1 cellular context compared by ENCODE assay signal in the genomic region with DNA sequence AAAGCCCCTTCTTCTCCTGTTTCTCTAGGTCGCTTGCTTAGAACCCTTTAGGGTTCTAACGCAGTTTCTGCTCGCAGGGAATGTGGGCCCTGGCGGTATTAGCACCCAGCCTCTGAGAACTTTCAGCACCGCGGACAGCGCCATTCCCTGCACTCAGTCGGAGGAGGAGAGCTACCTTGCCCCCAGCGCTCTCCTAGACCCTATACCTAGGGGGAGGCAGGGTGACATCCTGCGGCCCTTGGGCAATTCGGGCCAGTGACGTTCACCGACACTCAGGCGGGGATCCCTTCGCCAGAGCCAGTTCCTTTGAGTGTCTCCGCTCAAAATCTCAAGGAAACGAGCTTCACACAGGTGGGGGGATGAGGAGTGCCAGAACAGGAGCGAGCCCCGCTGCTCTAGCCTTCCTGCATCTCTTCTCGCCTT.
A peak's percentile ranks its signal among the peaks of the same experiment; 100 is the strongest.
TF ChIP-seq lines count a peak whose summit lies in the region.

No MANE protein-coding gene starts in this region.

TF ChIP-seq in HepG2, 621 proteins besides CTCF, POLR2A, EP300 and RAD21 (continued from another document):
- TF ChIP-seq, protein P1, sequence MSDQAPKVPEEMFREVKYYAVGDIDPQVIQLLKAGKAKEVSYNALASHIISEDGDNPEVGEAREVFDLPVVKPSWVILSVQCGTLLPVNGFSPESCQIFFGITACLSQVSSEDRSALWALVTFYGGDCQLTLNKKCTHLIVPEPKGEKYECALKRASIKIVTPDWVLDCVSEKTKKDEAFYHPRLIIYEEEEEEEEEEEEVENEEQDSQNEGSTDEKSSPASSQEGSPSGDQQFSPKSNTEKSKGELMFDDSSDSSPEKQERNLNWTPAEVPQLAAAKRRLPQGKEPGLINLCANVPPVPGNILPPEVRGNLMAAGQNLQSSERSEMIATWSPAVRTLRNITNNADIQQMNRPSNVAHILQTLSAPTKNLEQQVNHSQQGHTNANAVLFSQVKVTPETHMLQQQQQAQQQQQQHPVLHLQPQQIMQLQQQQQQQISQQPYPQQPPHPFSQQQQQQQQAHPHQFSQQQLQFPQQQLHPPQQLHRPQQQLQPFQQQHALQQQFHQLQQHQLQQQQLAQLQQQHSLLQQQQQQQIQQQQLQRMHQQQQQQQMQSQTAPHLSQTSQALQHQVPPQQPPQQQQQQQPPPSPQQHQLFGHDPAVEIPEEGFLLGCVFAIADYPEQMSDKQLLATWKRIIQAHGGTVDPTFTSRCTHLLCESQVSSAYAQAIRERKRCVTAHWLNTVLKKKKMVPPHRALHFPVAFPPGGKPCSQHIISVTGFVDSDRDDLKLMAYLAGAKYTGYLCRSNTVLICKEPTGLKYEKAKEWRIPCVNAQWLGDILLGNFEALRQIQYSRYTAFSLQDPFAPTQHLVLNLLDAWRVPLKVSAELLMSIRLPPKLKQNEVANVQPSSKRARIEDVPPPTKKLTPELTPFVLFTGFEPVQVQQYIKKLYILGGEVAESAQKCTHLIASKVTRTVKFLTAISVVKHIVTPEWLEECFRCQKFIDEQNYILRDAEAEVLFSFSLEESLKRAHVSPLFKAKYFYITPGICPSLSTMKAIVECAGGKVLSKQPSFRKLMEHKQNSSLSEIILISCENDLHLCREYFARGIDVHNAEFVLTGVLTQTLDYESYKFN (CRISPR knock-in tag; conservative IDR thresholded peaks at IDR 0.05) = no peak
- TF ChIP-seq KLF15 (CRISPR knock-in tag; IDR thresholded peaks at IDR 0.05; ENCODE audit: borderline replicate concordance) (0 out of 2 replicates have a peak, but pooled peaks have one; percentile 74), ZNF430 (CRISPR knock-in tag; IDR thresholded peaks at IDR 0.05) (peak; percentile 75; the same call in 1 of the 2 replicates), CCDC6 (CRISPR knock-in tag; IDR thresholded peaks at IDR 0.05) (peak; percentile 54; the same call in 1 of the 2 replicates), NKX3-1 (CRISPR knock-in tag; IDR thresholded peaks at IDR 0.05) (peak; percentile 86), ZNF775 (CRISPR knock-in tag; IDR thresholded peaks at IDR 0.05; ENCODE audit: borderline replicate concordance) (no peak), ZNF556 (CRISPR knock-in tag; IDR thresholded peaks at IDR 0.05; ENCODE audit: borderline replicate concordance) (no peak), RBM22 (optimal IDR thresholded peaks at IDR 0.05; ENCODE audit: low read length) (no peak), AHR (CRISPR knock-in tag; IDR thresholded peaks at IDR 0.05) (0 out of 2 replicates have a peak, but pooled peaks have one; percentile 87)
- TF ChIP-seq, protein P2, sequence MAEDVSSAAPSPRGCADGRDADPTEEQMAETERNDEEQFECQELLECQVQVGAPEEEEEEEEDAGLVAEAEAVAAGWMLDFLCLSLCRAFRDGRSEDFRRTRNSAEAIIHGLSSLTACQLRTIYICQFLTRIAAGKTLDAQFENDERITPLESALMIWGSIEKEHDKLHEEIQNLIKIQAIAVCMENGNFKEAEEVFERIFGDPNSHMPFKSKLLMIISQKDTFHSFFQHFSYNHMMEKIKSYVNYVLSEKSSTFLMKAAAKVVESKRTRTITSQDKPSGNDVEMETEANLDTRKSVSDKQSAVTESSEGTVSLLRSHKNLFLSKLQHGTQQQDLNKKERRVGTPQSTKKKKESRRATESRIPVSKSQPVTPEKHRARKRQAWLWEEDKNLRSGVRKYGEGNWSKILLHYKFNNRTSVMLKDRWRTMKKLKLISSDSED (CRISPR knock-in tag; IDR thresholded peaks at IDR 0.05) = no peak
- TF ChIP-seq, protein P3, sequence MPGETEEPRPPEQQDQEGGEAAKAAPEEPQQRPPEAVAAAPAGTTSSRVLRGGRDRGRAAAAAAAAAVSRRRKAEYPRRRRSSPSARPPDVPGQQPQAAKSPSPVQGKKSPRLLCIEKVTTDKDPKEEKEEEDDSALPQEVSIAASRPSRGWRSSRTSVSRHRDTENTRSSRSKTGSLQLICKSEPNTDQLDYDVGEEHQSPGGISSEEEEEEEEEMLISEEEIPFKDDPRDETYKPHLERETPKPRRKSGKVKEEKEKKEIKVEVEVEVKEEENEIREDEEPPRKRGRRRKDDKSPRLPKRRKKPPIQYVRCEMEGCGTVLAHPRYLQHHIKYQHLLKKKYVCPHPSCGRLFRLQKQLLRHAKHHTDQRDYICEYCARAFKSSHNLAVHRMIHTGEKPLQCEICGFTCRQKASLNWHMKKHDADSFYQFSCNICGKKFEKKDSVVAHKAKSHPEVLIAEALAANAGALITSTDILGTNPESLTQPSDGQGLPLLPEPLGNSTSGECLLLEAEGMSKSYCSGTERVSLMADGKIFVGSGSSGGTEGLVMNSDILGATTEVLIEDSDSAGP (CRISPR knock-in tag; IDR thresholded peaks at IDR 0.05; ENCODE audit: borderline replicate concordance) = no peak; the same call in 1 of the 2 replicates
- TF ChIP-seq, protein P4, sequence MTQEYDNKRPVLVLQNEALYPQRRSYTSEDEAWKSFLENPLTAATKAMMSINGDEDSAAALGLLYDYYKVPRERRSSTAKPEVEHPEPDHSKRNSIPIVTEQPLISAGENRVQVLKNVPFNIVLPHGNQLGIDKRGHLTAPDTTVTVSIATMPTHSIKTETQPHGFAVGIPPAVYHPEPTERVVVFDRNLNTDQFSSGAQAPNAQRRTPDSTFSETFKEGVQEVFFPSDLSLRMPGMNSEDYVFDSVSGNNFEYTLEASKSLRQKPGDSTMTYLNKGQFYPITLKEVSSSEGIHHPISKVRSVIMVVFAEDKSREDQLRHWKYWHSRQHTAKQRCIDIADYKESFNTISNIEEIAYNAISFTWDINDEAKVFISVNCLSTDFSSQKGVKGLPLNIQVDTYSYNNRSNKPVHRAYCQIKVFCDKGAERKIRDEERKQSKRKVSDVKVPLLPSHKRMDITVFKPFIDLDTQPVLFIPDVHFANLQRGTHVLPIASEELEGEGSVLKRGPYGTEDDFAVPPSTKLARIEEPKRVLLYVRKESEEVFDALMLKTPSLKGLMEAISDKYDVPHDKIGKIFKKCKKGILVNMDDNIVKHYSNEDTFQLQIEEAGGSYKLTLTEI (CRISPR knock-in tag; conservative IDR thresholded peaks at IDR 0.05) = no peak
- TF ChIP-seq, protein P5, sequence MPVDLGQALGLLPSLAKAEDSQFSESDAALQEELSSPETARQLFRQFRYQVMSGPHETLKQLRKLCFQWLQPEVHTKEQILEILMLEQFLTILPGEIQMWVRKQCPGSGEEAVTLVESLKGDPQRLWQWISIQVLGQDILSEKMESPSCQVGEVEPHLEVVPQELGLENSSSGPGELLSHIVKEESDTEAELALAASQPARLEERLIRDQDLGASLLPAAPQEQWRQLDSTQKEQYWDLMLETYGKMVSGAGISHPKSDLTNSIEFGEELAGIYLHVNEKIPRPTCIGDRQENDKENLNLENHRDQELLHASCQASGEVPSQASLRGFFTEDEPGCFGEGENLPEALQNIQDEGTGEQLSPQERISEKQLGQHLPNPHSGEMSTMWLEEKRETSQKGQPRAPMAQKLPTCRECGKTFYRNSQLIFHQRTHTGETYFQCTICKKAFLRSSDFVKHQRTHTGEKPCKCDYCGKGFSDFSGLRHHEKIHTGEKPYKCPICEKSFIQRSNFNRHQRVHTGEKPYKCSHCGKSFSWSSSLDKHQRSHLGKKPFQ (CRISPR knock-in tag; IDR thresholded peaks at IDR 0.05; ENCODE audit: insufficient replicate concordance) = peak; percentile 27
